ENCODE assay signal across 13 cellular contexts in genomic region chr2:145789636-145790035, GRCh38.
A peak's percentile ranks its signal among the peaks of the same experiment; 100 is the strongest.
DNase-seq lines count a peak whose midpoint lies in the region; ATAC-seq and TF ChIP-seq lines count a peak whose summit lies in the region.
"Had no signal": no experiment of that assay in that cellular context is flagged by ENCODE, and none has a peak within 500 bp of the region (broad histone marks: within the 10 kb centered on the region; RNA-seq: fewer than 3 reads in every experiment).

No MANE protein-coding gene starts in this region.

- no peak overlapping the region for H3K4me2 ChIP-seq in IMR-90 (ENCODE audit: low read depth, low read length)
- no peak overlapping the region for H3K4me2 ChIP-seq in SU-DHL-6 (ENCODE audit: low read depth, low read length, poor library complexity, severe bottlenecking)
- H3K4me2 ChIP-seq: BLaER1 had no signal

- no peak for ATAC-seq in IMR-90 (ENCODE audit: low read depth)
- ATAC-seq in GM21825 (IDR thresholded peaks at IDR 0.05; ENCODE audit: unreplicated experiment), result no peak

- no peaks in the 10 kb centered on the region for H3K27me3 ChIP-seq in IMR-90 (ENCODE audit: control insufficient read depth, insufficient read depth, low read length)
- no peaks in the 10 kb centered on the region for H3K27me3 ChIP-seq in SU-DHL-6 (ENCODE audit: low read length)
- H3K27me3 ChIP-seq: BLaER1 had no signal

- no peak overlapping the region for H4K91ac ChIP-seq in IMR-90 (ENCODE audit: insufficient read depth, low read depth, low read length)

- WGBS in IMR-90 (ENCODE audit: extremely low coverage in 2 of 2, insufficient read length in 1 of 2), 2 experiments, result no CpG with 5 or more reads among the region's 3 CpGs

- no peaks in the 10 kb centered on the region for H3K27me3 Mint-ChIP-seq in CD14-positive monocyte (ENCODE audit: low read depth in 3 of 3)
- H3K27me3 Mint-ChIP-seq: CD4-positive, CD25-positive, alpha-beta regulatory T cell had no signal

- no peak overlapping the region for H2AK5ac ChIP-seq in IMR-90 (ENCODE audit: low read depth, low read length)

- H3K27ac ChIP-seq in IMR-90 (ENCODE audit: insufficient read depth, low read length) (no peak overlapping the region), SU-DHL-6 (ENCODE audit: low read depth, low read length) (no peak overlapping the region)
- H3K27ac ChIP-seq: BLaER1 had no signal

- H2BK15ac ChIP-seq in IMR-90 (ENCODE audit: low read depth, low read length), result no peak overlapping the region

- POLR2A ChIA-PET in IMR-90 (lab: Charles Lee; ENCODE audit: unreplicated experiment), result no interaction called here

- no peak overlapping the region for H3K18ac ChIP-seq in IMR-90 (ENCODE audit: low read depth, low read length)

- in situ Hi-C loops in IMR-90 (cut with MboI; ENCODE audit: low sequenced_read_pairs), result no loop called here

- DNase-seq in IMR-90 (peak; percentile 26), fibroblast of peridontal ligament (ENCODE audit: extremely low read depth) (peak; percentile 55), CD14-positive monocyte (ENCODE audit: low spot score) (no peak), GM20000 (ENCODE audit: low spot score) (no peak)
- DNase-seq in effector CD4-positive, alpha-beta T cell, result no peak
- DNase-seq: CD4-positive, CD25-positive, alpha-beta regulatory T cell; DMS 273 treated with DMSO at 0.1 percent for 48 hours; GOT3; KG1 had no signal

- no peak overlapping the region for H3K4ac ChIP-seq in IMR-90 (ENCODE audit: low read depth, low read length)

- TF ChIP-seq CTCF in IMR-90 (conservative IDR thresholded peaks at IDR 0.05; ENCODE audit: low read depth, low read length) (no peak), SU-DHL-6 (IDR thresholded peaks at IDR 0.05; ENCODE audit: insufficient read depth, low read length, poor library complexity, severe bottlenecking) (no peak), CD14-positive monocyte (IDR thresholded peaks at IDR 0.05) (no peak), GM20000 (IDR thresholded peaks at IDR 0.05; ENCODE audit: extremely low read depth, missing control alignments) (no peak)

- H3K4me1 ChIP-seq in IMR-90 (ENCODE audit: control insufficient read depth, insufficient read depth, low read length), result no peaks in the 10 kb centered on the region
- H3K4me1 ChIP-seq: BLaER1, HAP-1 had no signal

- no peak overlapping the region for H3K4me3 Mint-ChIP-seq in CD14-positive monocyte
- H3K4me3 Mint-ChIP-seq: CD4-positive, CD25-positive, alpha-beta regulatory T cell had no signal

- H3K23ac ChIP-seq in IMR-90 (ENCODE audit: low read depth, low read length), result no peak overlapping the region

- H4K20me1 ChIP-seq in IMR-90 (ENCODE audit: insufficient read depth, low read length), result no peaks in the 10 kb centered on the region
- H4K20me1 ChIP-seq in SU-DHL-6 (ENCODE audit: low read depth, low read length), result no peaks in the 10 kb centered on the region
- H4K20me1 ChIP-seq: BLaER1 had no signal

- no peaks in the 10 kb centered on the region for H3K9me1 ChIP-seq in IMR-90 (ENCODE audit: insufficient read depth, low read length)

- H2BK120ac ChIP-seq in IMR-90 (ENCODE audit: low read depth, low read length), result no peak overlapping the region

- H3K79me1 ChIP-seq in IMR-90 (ENCODE audit: low read depth in 1 of 2, low read length in 2 of 2), result no peaks in the 10 kb centered on the region

- peaks cover 0 to 7% (median 3%) of the 10 kb centered on the region in 7 donors for H3K9me3 Mint-ChIP-seq in CD14-positive monocyte

- H4K8ac ChIP-seq in IMR-90 (ENCODE audit: low read depth in 2 of 2, low read length in 2 of 2), result no peak overlapping the region

- TF ChIP-seq RAD21 in IMR-90 (IDR thresholded peaks at IDR 0.05; ENCODE audit: low read length), result no peak

- intact Hi-C loops in IMR-90 (cut with micrococcal nuclease), result no loop called here
- intact Hi-C loops in CD14-positive monocyte (cut with micrococcal nuclease), result no loop called here

- CTCF ChIA-PET in IMR-90 (lab: Yijun Ruan, JAX), result no interaction called here

- no peaks in the 10 kb centered on the region for H3K9me2 ChIP-seq in SU-DHL-6 (replicated peaks; ENCODE audit: insufficient read depth, low read length)

- no peak overlapping the region for H3K14ac ChIP-seq in IMR-90 (replicated peaks; ENCODE audit: low read depth, low read length)

- H3K36me3 ChIP-seq in IMR-90 (ENCODE audit: control insufficient read depth, insufficient read depth, low read length) (no peaks in the 10 kb centered on the region), SU-DHL-6 (ENCODE audit: low read length) (no peaks in the 10 kb centered on the region)
- H3K36me3 ChIP-seq: BLaER1, HAP-1 had no signal

- no peak overlapping the region for H3K27ac Mint-ChIP-seq in CD14-positive monocyte

- no peak overlapping the region for H2BK20ac ChIP-seq in IMR-90 (ENCODE audit: low read depth, low read length)

- no peak overlapping the region for H4K5ac ChIP-seq in IMR-90 (ENCODE audit: low read depth, low read length)

- H3K4me1 Mint-ChIP-seq in CD14-positive monocyte, result no peaks in the 10 kb centered on the region
- H3K4me1 Mint-ChIP-seq: CD4-positive, CD25-positive, alpha-beta regulatory T cell had no signal

- TF ChIP-seq POLR2A in IMR-90 (IDR thresholded peaks at IDR 0.05; ENCODE audit: low read depth, low read length), result no peak

- H3K4me3 ChIP-seq in IMR-90 (ENCODE audit: insufficient read depth, low read depth, low read length), result no peak overlapping the region
- no peak overlapping the region for H3K4me3 ChIP-seq in SU-DHL-6 (ENCODE audit: insufficient read depth, low read length, poor library complexity, severe bottlenecking)
- H3K4me3 ChIP-seq: BLaER1, HAP-1 had no signal

- BruUV-seq in IMR-90 (replicated peaks; lab: Mats Ljungman, UMichigan), result no TSS peak

- no peak overlapping the region for H3K56ac ChIP-seq in IMR-90 (ENCODE audit: extremely low read depth, insufficient read depth, low read length)

- H3K9ac ChIP-seq in IMR-90 (ENCODE audit: low read depth, low read length) (no peak overlapping the region), SU-DHL-6 (ENCODE audit: low read length) (no peak overlapping the region)
- H3K9ac ChIP-seq: BLaER1 had no signal

- no peaks in the 10 kb centered on the region for H3F3A ChIP-seq in SU-DHL-6 (ENCODE audit: insufficient read depth)

- H3K79me2 ChIP-seq in SU-DHL-6 (ENCODE audit: insufficient read depth, low read length), result no peaks in the 10 kb centered on the region

- H3K36me3 Mint-ChIP-seq in CD14-positive monocyte, result no peaks in the 10 kb centered on the region
- H3K36me3 Mint-ChIP-seq: CD4-positive, CD25-positive, alpha-beta regulatory T cell had no signal

- dilution Hi-C loops in IMR-90 (cut with HindIII; ENCODE audit: low sequenced_read_pairs, unreplicated experiment), result no loop called here

- H2BK5ac ChIP-seq in IMR-90 (ENCODE audit: low read depth, low read length, poor library complexity, severe bottlenecking), result no peak overlapping the region

- H3K9me3 ChIP-seq in IMR-90 (ENCODE audit: control insufficient read depth, insufficient read depth, low read length) (no peaks in the 10 kb centered on the region), SU-DHL-6 (ENCODE audit: insufficient read depth, low read length) (no peaks in the 10 kb centered on the region)
- H3K9me3 ChIP-seq: BLaER1, HAP-1 had no signal

- no peak overlapping the region for H2AK9ac ChIP-seq in IMR-90 (replicated peaks; ENCODE audit: low read depth, low read length, poor library complexity)

- H2AFZ ChIP-seq in IMR-90 (replicated peaks; ENCODE audit: low read length, poor library complexity) (no peak overlapping the region), SU-DHL-6 (ENCODE audit: low read depth, low read length, severe bottlenecking) (peak overlapping the region; percentile 22)

TF ChIP-seq in IMR-90, 13 proteins besides CTCF, POLR2A, EP300 and RAD21:
- peak; percentile 74 for TF ChIP-seq CEBPB (IDR thresholded peaks at IDR 0.05; ENCODE audit: low read depth, low read length)
- TF ChIP-seq BHLHE40 (IDR thresholded peaks at IDR 0.05; ENCODE audit: low read depth, low read length), result no peak
- no peak for TF ChIP-seq FOS (IDR thresholded peaks at IDR 0.05; ENCODE audit: low read depth, low read length)

Comparison
In these comparisons a context has a peak if more than half of its experiments do, and no peak if none do; other contexts are left out.
1. DNase-seq: peak in IMR-90 (single experiment) and fibroblast of peridontal ligament (single experiment); none in CD14-positive monocyte (single experiment), GM20000 (single experiment) and effector CD4-positive, alpha-beta T cell (single experiment).